ENCODE assay signal across 9 cellular contexts in genomic region chr1:93749894-93750301, GRCh38.
DNase-seq lines count a peak whose midpoint lies in the region; ATAC-seq and TF ChIP-seq lines count a peak whose summit lies in the region.
"Had no signal": no experiment of that assay in that cellular context is flagged by ENCODE, and none has a peak within 500 bp of the region (broad histone marks: within the 10 kb centered on the region; RNA-seq: fewer than 3 reads in every experiment).

No MANE protein-coding gene starts in this region.

- no peaks in the 10 kb centered on the region for H3K9me2 ChIP-seq in GM23248 (ENCODE audit: insufficient read depth)

- H4K20me1 ChIP-seq in GM23248 (ENCODE audit: insufficient read depth): no peaks in the 10 kb centered on the region

- H3K4me2 ChIP-seq in GM23248 (ENCODE audit: unreplicated experiment): no peak overlapping the region

- no peaks in the 10 kb centered on the region for H3K27me3 ChIP-seq in GM06990 (replicated peaks; ENCODE audit: control insufficient read depth, insufficient read depth, low read length)
- H3K27me3 ChIP-seq in CD8-positive, alpha-beta T cell (ENCODE audit: insufficient read depth, low read length): no peaks in the 10 kb centered on the region
- no peaks in the 10 kb centered on the region for H3K27me3 ChIP-seq in GM23248 (replicated peaks; ENCODE audit: insufficient read depth)

- no peak overlapping the region for H2AFZ ChIP-seq in GM23248

- H3K9ac ChIP-seq in GM23248: no peak overlapping the region

- 95 to 100% methylated on average over 2 of the region's 2 CpGs for WGBS in GM23248 (ENCODE audit: low coverage in 1 of 2, low lambda C conversion rate in 2 of 2, missing lambda C conversion rate in 2 of 2), 2 experiments

- H3K4me3 ChIP-seq in GM06990 (replicated peaks; ENCODE audit: low read depth, low read length): no peak overlapping the region
- H3K4me3 ChIP-seq in mucosa of descending colon: no peak overlapping the region
- H3K4me3 ChIP-seq in CD8-positive, alpha-beta T cell (ENCODE audit: low read depth, low read length): no peak overlapping the region
- no peak overlapping the region for H3K4me3 ChIP-seq in GM23248

- H3K4me1 ChIP-seq in mucosa of descending colon (ENCODE audit: low read depth) (no peaks in the 10 kb centered on the region), GM23248 (ENCODE audit: insufficient read depth) (peaks cover 39% of the 10 kb centered on the region)
- no peaks in the 10 kb centered on the region for H3K4me1 ChIP-seq in CD8-positive, alpha-beta T cell (ENCODE audit: insufficient read depth, low read length)

- no peaks in the 10 kb centered on the region for H3K36me3 ChIP-seq in GM06990 (ENCODE audit: control insufficient read depth, insufficient read depth, low read length)
- no peaks in the 10 kb centered on the region for H3K36me3 ChIP-seq in mucosa of descending colon (ENCODE audit: low read depth)
- H3K36me3 ChIP-seq in CD8-positive, alpha-beta T cell (ENCODE audit: insufficient read depth, low read length): no peaks in the 10 kb centered on the region
- H3K36me3 ChIP-seq in GM23248 (ENCODE audit: low read depth): no peaks in the 10 kb centered on the region

- H3K9me3 Mint-ChIP-seq in activated B cell treated with CpG ODN at 0.5 μM for 24 hours: peaks cover 3% of the 10 kb centered on the region
- no peaks in the 10 kb centered on the region for H3K9me3 Mint-ChIP-seq in CD8-positive, alpha-beta T cell

- peak; percentile 48 for DNase-seq in GM06990 (ENCODE audit: extremely low read depth, insufficient read length)
- DNase-seq in activated B cell treated with CpG ODN at 0.5 μM for 24 hours: no peak
- peak in 1 of 3 donors; percentile 21 for DNase-seq in mucosa of descending colon
- no peak for DNase-seq in sciatic nerve (ENCODE audit: low spot score)
- no peak for DNase-seq in CD8-positive, alpha-beta T cell
- no peak for DNase-seq in GM23248

- CTCF ChIA-PET in activated B cell treated with CpG ODN at 0.5 μM for 24 hours (lab: Charles Lee): interaction anchor here (0.8 to 3.4 kb wide), 17 partner anchors 12 to 120 kb away, joined by 3 to 38 read pairs (median 4); partner anchors contain the start of gene BCAR3
- CTCF ChIA-PET in CD8-positive, alpha-beta T cell (lab: Charles Lee): interaction anchor here (1.0 kb wide), 1 partner anchor 14 kb away, joined by 3 read pairs; no protein-coding TSS in a partner anchor

- POLR2A ChIA-PET in activated B cell treated with CpG ODN at 0.5 μM for 24 hours (lab: Charles Lee): interaction anchor here (0.6 to 3.6 kb wide), 24 partner anchors 12 to 1041 kb away, joined by 3 to 30 read pairs (median 5); partner anchors contain the start of genes BCAR3, DIPK1A and MTF2
- POLR2A ChIA-PET in CD8-positive, alpha-beta T cell (lab: Charles Lee): no interaction called here

- TF ChIP-seq CTCF in GM06990 (IDR thresholded peaks at IDR 0.05; ENCODE audit: insufficient read depth, low read length, poor library complexity, severe bottlenecking) (peak; percentile 49), activated B cell treated with CpG ODN at 0.5 μM for 24 hours (IDR thresholded peaks at IDR 0.05) (no peak), mucosa of descending colon (IDR thresholded peaks at IDR 0.05) (no peak)
- TF ChIP-seq CTCF in CD8-positive, alpha-beta T cell (IDR thresholded peaks at IDR 0.05): no peak

- intact Hi-C loops in activated B cell treated with CpG ODN at 0.5 μM for 24 hours (cut with micrococcal nuclease) (loop anchor here (1.0 to 5.0 kb wide), 12 partner anchors 17 to 671 kb away; partner anchors contain the start of genes BCAR3, CCDC18, DR1 and MTF2), mucosa of descending colon (cut with DNase I, micrococcal nuclease) (no loop called here), sciatic nerve (cut with DNase I) (no loop called here)
- intact Hi-C loops in CD8-positive, alpha-beta T cell (cut with DNase I, micrococcal nuclease): no loop called here

- in situ Hi-C loops in GM23248 (cut with MboI): no loop called here

- no peaks in the 10 kb centered on the region for H3K9me3 ChIP-seq in mucosa of descending colon
- H3K9me3 ChIP-seq in CD8-positive, alpha-beta T cell (ENCODE audit: low read length): no peaks in the 10 kb centered on the region
- H3K9me3 ChIP-seq in GM23248 (ENCODE audit: low read depth): no peaks in the 10 kb centered on the region

- peaks cover 31% of the 10 kb centered on the region for H3F3A ChIP-seq in GM23248 (ENCODE audit: insufficient read depth)

- no peaks in the 10 kb centered on the region for H3K79me2 ChIP-seq in GM23248 (ENCODE audit: insufficient read depth)

- ATAC-seq in HG02759 (IDR thresholded peaks at IDR 0.05; ENCODE audit: unreplicated experiment): peak; percentile 37
- ATAC-seq in activated B cell treated with CpG ODN at 0.5 μM for 24 hours (ENCODE audit: low read depth): peak; percentile 62
- peak; percentile 67 for ATAC-seq in mucosa of descending colon
- no peak for ATAC-seq in HG02973 (IDR thresholded peaks at IDR 0.05; ENCODE audit: unreplicated experiment)
- ATAC-seq in sciatic nerve: no peak
- no peak for ATAC-seq in CD8-positive, alpha-beta T cell

- H3K27ac Mint-ChIP-seq in activated B cell treated with CpG ODN at 0.5 μM for 24 hours: peak overlapping the region; percentile 94
- H3K27ac Mint-ChIP-seq in CD8-positive, alpha-beta T cell: no peak overlapping the region

- no peaks in the 10 kb centered on the region for H3K27me3 Mint-ChIP-seq in activated B cell treated with CpG ODN at 0.5 μM for 24 hours
- no peaks in the 10 kb centered on the region for H3K27me3 Mint-ChIP-seq in CD8-positive, alpha-beta T cell (ENCODE audit: low read depth)

- H3K36me3 Mint-ChIP-seq in activated B cell treated with CpG ODN at 0.5 μM for 24 hours (ENCODE audit: low read depth): no peaks in the 10 kb centered on the region
- H3K36me3 Mint-ChIP-seq in CD8-positive, alpha-beta T cell: no peaks in the 10 kb centered on the region

- H3K27ac ChIP-seq in CD8-positive, alpha-beta T cell (ENCODE audit: low read depth, low read length): no peak overlapping the region
- H3K27ac ChIP-seq in GM23248: no peak overlapping the region
- H3K27ac ChIP-seq: VCaP had no signal

- H3K4me1 Mint-ChIP-seq in activated B cell treated with CpG ODN at 0.5 μM for 24 hours: peaks cover 60% of the 10 kb centered on the region
- peaks cover 10% of the 10 kb centered on the region for H3K4me1 Mint-ChIP-seq in CD8-positive, alpha-beta T cell (ENCODE audit: low read depth)

- peak overlapping the region; percentile 76 for H3K4me3 Mint-ChIP-seq in activated B cell treated with CpG ODN at 0.5 μM for 24 hours
- no peak overlapping the region for H3K4me3 Mint-ChIP-seq in CD8-positive, alpha-beta T cell

Comparison
In these comparisons a context has a peak if more than half of its experiments do, and no peak if none do; other contexts are left out.
1. ATAC-seq: peak in HG02759 (single experiment), activated B cell treated with CpG ODN at 0.5 μM for 24 hours (single experiment) and mucosa of descending colon (single experiment); none in HG02973 (single experiment), sciatic nerve (single experiment) and CD8-positive, alpha-beta T cell (single experiment).